In the genomic region with DNA sequence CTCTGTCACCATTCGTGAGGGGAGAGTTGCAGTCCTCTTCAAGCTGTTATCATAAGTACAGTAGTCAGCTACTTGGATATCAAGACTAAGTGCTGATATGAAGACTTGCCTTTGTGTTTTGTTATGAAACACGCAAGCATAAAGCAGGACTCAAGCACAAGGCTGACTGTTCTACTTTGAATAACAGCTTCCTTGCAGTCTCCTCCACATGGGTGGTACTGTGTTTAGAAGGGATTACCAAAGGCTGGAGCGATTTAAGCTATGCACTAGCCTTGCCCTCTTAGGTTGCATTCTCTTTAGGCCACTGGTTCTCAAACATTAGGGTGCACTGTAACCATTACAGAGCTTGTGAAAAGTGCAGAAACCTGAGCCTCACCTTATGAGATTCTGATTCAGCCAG, we compare ENCODE assay signal across 19 cellular contexts. TPM values are rescaled to one million over a fixed set of nuclear protein-coding genes. Genes with fewer than 3 reads are reported as not detected.
DNase-seq lines count a peak whose midpoint lies in the region; ATAC-seq and TF ChIP-seq lines count a peak whose summit lies in the region.
"Had no signal": no experiment of that assay in that cellular context is flagged by ENCODE, and none has a peak within 500 bp of the region (broad histone marks: within the 10 kb centered on the region; RNA-seq: fewer than 3 reads in every experiment).

No MANE protein-coding gene starts in this region.

- no peak overlapping the region for H3K27ac Mint-ChIP-seq in neural progenitor cell
- H3K27ac Mint-ChIP-seq: B cell; CD4-positive, CD25-positive, alpha-beta regulatory T cell; CD8-positive, alpha-beta T cell had no signal

- no peaks in the 10 kb centered on the region for H3K9me3 ChIP-seq in cardiac muscle cell (ENCODE audit: low read depth)
- H3K9me3 ChIP-seq in heart right ventricle = no peaks in the 10 kb centered on the region
- no peaks in the 10 kb centered on the region for H3K9me3 ChIP-seq in neural progenitor cell (ENCODE audit: low read depth)
- H3K9me3 ChIP-seq in left lung = no peaks in the 10 kb centered on the region
- H3K9me3 ChIP-seq: BLaER1, Caco-2 had no signal

- H3K4me3 ChIP-seq in cardiac muscle cell (no peak overlapping the region), heart right ventricle (no peak overlapping the region), neural progenitor cell (no peak overlapping the region), left lung (no peak overlapping the region)
- H3K4me3 ChIP-seq: BLaER1 had no signal

- no peak for ATAC-seq in heart right ventricle
- no peak for ATAC-seq in left lung
- ATAC-seq: CD8-positive, alpha-beta T cell had no signal

- H2AFZ ChIP-seq in neural progenitor cell (replicated peaks) = no peak overlapping the region

- peaks cover 26% of the 10 kb centered on the region for H3K36me3 ChIP-seq in cardiac muscle cell
- peaks cover 0 to 99% (median 12%) of the 10 kb centered on the region in 9 donors for H3K36me3 ChIP-seq in heart right ventricle
- H3K36me3 ChIP-seq in neural progenitor cell = no peaks in the 10 kb centered on the region
- peaks cover 0 to 64% of the 10 kb centered on the region in 2 donors for H3K36me3 ChIP-seq in left lung

- peak overlapping the region; percentile 15 for H3K27ac ChIP-seq in cardiac muscle cell
- no peak overlapping the region for H3K27ac ChIP-seq in heart right ventricle
- no peak overlapping the region for H3K27ac ChIP-seq in neural progenitor cell
- no peak overlapping the region for H3K27ac ChIP-seq in caudate nucleus (ENCODE audit: low read depth, low read length)
- H3K27ac ChIP-seq in left lung = no peak overlapping the region
- H3K27ac ChIP-seq: 22Rv1, BLaER1, C4-2B had no signal

- no peaks in the 10 kb centered on the region for H3F3A ChIP-seq in neural progenitor cell (ENCODE audit: low read depth)

- peak in 1 of 2 donors; percentile 9 for DNase-seq in cardiac muscle cell (ENCODE audit: low read depth in 1 of 2, low spot score in 1 of 2)
- DNase-seq in heart right ventricle = no peak
- peak; percentile 15 for DNase-seq in iris pigment epithelial cell (ENCODE audit: low read depth)
- DNase-seq in neural progenitor cell (ENCODE audit: low spot score) = peak; percentile 2
- DNase-seq in caudate nucleus (lab: John Stamatoyannopoulos, UW) = no peak
- DNase-seq in cerebellum (ENCODE audit: low spot score) = no peak
- no peak for DNase-seq in GM20000 (ENCODE audit: low spot score)
- DNase-seq in left lung = no peak
- DNase-seq: Caco-2; CD4-positive, CD25-positive, alpha-beta regulatory T cell; CD8-positive, alpha-beta T cell; DMS153; DND-41; GOT3; HCEC 1CT had no signal

- H3K27me3 ChIP-seq in cardiac muscle cell (no peaks in the 10 kb centered on the region), heart right ventricle (no peaks in the 10 kb centered on the region), neural progenitor cell (no peaks in the 10 kb centered on the region), left lung (no peaks in the 10 kb centered on the region)
- H3K27me3 ChIP-seq: BLaER1 had no signal

- intact Hi-C loops in heart right ventricle (cut with DNase I) (no loop called here), left lung (cut with DNase I) (no loop called here)

- H3K9me3 Mint-ChIP-seq in neural progenitor cell = no peaks in the 10 kb centered on the region
- H3K9me3 Mint-ChIP-seq: CD4-positive, CD25-positive, alpha-beta regulatory T cell; CD8-positive, alpha-beta T cell had no signal

- H4K20me1 ChIP-seq in neural progenitor cell (ENCODE audit: low read depth) = no peaks in the 10 kb centered on the region
- H4K20me1 ChIP-seq: BLaER1 had no signal

- peaks cover 7% of the 10 kb centered on the region for H3K36me3 Mint-ChIP-seq in neural progenitor cell

- no peaks in the 10 kb centered on the region for H3K79me2 ChIP-seq in neural progenitor cell (ENCODE audit: low read depth)

- WGBS in heart right ventricle, 2 donors = 46 to 66% methylated on average over 3 of the region's 3 CpGs

- H3K4me3 Mint-ChIP-seq in neural progenitor cell = no peak overlapping the region
- H3K4me3 Mint-ChIP-seq: B cell; CD4-positive, CD25-positive, alpha-beta regulatory T cell; CD8-positive, alpha-beta T cell had no signal

- no peaks in the 10 kb centered on the region for H3K27me3 Mint-ChIP-seq in neural progenitor cell (ENCODE audit: insufficient read depth, low read depth)
- H3K27me3 Mint-ChIP-seq: B cell; CD4-positive, CD25-positive, alpha-beta regulatory T cell had no signal

- H3K4me1 ChIP-seq in cardiac muscle cell (ENCODE audit: low read depth) = peaks cover 6% of the 10 kb centered on the region
- H3K4me1 ChIP-seq in heart right ventricle = no peaks in the 10 kb centered on the region
- no peaks in the 10 kb centered on the region for H3K4me1 ChIP-seq in neural progenitor cell
- H3K4me1 ChIP-seq in left lung = no peaks in the 10 kb centered on the region
- H3K4me1 ChIP-seq: BLaER1, Caco-2 had no signal

- no peak for TF ChIP-seq CTCF in cardiac muscle cell (IDR thresholded peaks at IDR 0.05; ENCODE audit: low read depth, low read length)
- no peak for TF ChIP-seq CTCF in heart right ventricle (IDR thresholded peaks at IDR 0.05)
- no peak for TF ChIP-seq CTCF in neural progenitor cell (IDR thresholded peaks at IDR 0.05)
- no peak for TF ChIP-seq CTCF in GM20000 (IDR thresholded peaks at IDR 0.05; ENCODE audit: extremely low read depth, missing control alignments)
- no peak for TF ChIP-seq CTCF in left lung (IDR thresholded peaks at IDR 0.05)

- H3K4me1 Mint-ChIP-seq in neural progenitor cell = no peaks in the 10 kb centered on the region
- H3K4me1 Mint-ChIP-seq: B cell had no signal

- no peak overlapping the region for H3K9ac ChIP-seq in neural progenitor cell
- H3K9ac ChIP-seq: BLaER1 had no signal

- H3K4me2 ChIP-seq in neural progenitor cell = no peak overlapping the region
- H3K4me2 ChIP-seq: BLaER1 had no signal

RNA-seq across cellular contexts. Expression of a gene that starts 41.4 kb away (rescaled TPM):
- 17.0 and 21.1 TPM in 2 replicates for total RNA-seq in cardiac muscle cell
- polyA plus RNA-seq in cardiac muscle cell = 13.0 and 14.1 TPM in 2 replicates
- 10 to 100 TPM; 16.3 to 26.5 (median 21.3) TPM for total RNA-seq in heart right ventricle
- polyA plus RNA-seq in heart right ventricle = 1 to 10 TPM; 7.0 to 9.5 TPM
- 22.6 and 24.6 TPM in 2 replicates for total RNA-seq in neural progenitor cell (ENCODE audit: low replicate concordance)
- total RNA-seq in cerebellum = 60.3 TPM
- 10 to 100 TPM; 30.8 to 39.9 TPM for total RNA-seq in left lung

Comparison
In these comparisons a context has a peak if more than half of its experiments do, and no peak if none do; other contexts are left out.
1. DNase-seq: peak in iris pigment epithelial cell (single experiment) and neural progenitor cell (single experiment); none in heart right ventricle (0 of 2), caudate nucleus (0 of 61), cerebellum (single experiment), GM20000 (single experiment) and left lung (0 of 2).